Comparison of ENCODE assay signal across 2 cellular contexts in genomic region chr2:79596403-79596802, GRCh38.
TF ChIP-seq lines count a peak whose summit lies in the region.

No MANE protein-coding gene starts in this region.

TF ChIP-seq in GM23338, 12 proteins besides CTCF, POLR2A, EP300 and RAD21 (continued from another document):
- TF ChIP-seq ZNF462 (CRISPR knock-in tag; IDR thresholded peaks at IDR 0.05) (no peak), REST (IDR thresholded peaks at IDR 0.05; ENCODE audit: unreplicated experiment) (no peak), ETS1 (IDR thresholded peaks at IDR 0.05) (no peak), NANOG (IDR thresholded peaks at IDR 0.05; ENCODE audit: borderline replicate concordance) (no peak), EZH2 (IDR thresholded peaks at IDR 0.05; ENCODE audit: low read depth, unreplicated experiment) (no peak)

TF ChIP-seq in WTC11, 78 proteins besides CTCF, POLR2A, EP300 and RAD21 (continued from another document):
- TF ChIP-seq ATF3 (CRISPR knock-in tag; conservative IDR thresholded peaks at IDR 0.05) (no peak), MYBL2 (CRISPR knock-in tag; IDR thresholded peaks at IDR 0.05) (no peak), SMAD4 (CRISPR knock-in tag; IDR thresholded peaks at IDR 0.05) (no peak), JUN (CRISPR knock-in tag; IDR thresholded peaks at IDR 0.05) (no peak), JAZF1 (CRISPR knock-in tag; IDR thresholded peaks at IDR 0.05) (no peak), OVOL2 (CRISPR knock-in tag; IDR thresholded peaks at IDR 0.05; ENCODE audit: borderline replicate concordance) (no peak), ZNF512 (CRISPR knock-in tag; IDR thresholded peaks at IDR 0.05; ENCODE audit: borderline replicate concordance) (no peak), NFYB (CRISPR knock-in tag; conservative IDR thresholded peaks at IDR 0.05; ENCODE audit: low read depth) (no peak), ZNF423 (CRISPR knock-in tag; IDR thresholded peaks at IDR 0.05) (no peak), KAT7 (CRISPR knock-in tag; IDR thresholded peaks at IDR 0.05; ENCODE audit: borderline replicate concordance) (no peak), TCF7 (CRISPR knock-in tag; IDR thresholded peaks at IDR 0.05; ENCODE audit: low read depth) (no peak), ZNF396 (CRISPR knock-in tag; IDR thresholded peaks at IDR 0.05; ENCODE audit: borderline replicate concordance) (no peak)
- TF ChIP-seq, protein P1, sequence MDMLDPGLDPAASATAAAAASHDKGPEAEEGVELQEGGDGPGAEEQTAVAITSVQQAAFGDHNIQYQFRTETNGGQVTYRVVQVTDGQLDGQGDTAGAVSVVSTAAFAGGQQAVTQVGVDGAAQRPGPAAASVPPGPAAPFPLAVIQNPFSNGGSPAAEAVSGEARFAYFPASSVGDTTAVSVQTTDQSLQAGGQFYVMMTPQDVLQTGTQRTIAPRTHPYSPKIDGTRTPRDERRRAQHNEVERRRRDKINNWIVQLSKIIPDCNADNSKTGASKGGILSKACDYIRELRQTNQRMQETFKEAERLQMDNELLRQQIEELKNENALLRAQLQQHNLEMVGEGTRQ (CRISPR knock-in tag; IDR thresholded peaks at IDR 0.05): no peak
- TF ChIP-seq, protein P2, sequence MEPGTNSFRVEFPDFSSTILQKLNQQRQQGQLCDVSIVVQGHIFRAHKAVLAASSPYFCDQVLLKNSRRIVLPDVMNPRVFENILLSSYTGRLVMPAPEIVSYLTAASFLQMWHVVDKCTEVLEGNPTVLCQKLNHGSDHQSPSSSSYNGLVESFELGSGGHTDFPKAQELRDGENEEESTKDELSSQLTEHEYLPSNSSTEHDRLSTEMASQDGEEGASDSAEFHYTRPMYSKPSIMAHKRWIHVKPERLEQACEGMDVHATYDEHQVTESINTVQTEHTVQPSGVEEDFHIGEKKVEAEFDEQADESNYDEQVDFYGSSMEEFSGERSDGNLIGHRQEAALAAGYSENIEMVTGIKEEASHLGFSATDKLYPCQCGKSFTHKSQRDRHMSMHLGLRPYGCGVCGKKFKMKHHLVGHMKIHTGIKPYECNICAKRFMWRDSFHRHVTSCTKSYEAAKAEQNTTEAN (CRISPR knock-in tag; IDR thresholded peaks at IDR 0.05): no peak
- TF ChIP-seq, protein P3, sequence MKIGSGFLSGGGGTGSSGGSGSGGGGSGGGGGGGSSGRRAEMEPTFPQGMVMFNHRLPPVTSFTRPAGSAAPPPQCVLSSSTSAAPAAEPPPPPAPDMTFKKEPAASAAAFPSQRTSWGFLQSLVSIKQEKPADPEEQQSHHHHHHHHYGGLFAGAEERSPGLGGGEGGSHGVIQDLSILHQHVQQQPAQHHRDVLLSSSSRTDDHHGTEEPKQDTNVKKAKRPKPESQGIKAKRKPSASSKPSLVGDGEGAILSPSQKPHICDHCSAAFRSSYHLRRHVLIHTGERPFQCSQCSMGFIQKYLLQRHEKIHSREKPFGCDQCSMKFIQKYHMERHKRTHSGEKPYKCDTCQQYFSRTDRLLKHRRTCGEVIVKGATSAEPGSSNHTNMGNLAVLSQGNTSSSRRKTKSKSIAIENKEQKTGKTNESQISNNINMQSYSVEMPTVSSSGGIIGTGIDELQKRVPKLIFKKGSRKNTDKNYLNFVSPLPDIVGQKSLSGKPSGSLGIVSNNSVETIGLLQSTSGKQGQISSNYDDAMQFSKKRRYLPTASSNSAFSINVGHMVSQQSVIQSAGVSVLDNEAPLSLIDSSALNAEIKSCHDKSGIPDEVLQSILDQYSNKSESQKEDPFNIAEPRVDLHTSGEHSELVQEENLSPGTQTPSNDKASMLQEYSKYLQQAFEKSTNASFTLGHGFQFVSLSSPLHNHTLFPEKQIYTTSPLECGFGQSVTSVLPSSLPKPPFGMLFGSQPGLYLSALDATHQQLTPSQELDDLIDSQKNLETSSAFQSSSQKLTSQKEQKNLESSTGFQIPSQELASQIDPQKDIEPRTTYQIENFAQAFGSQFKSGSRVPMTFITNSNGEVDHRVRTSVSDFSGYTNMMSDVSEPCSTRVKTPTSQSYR (CRISPR knock-in tag; IDR thresholded peaks at IDR 0.05): no peak
- TF ChIP-seq, protein P4, sequence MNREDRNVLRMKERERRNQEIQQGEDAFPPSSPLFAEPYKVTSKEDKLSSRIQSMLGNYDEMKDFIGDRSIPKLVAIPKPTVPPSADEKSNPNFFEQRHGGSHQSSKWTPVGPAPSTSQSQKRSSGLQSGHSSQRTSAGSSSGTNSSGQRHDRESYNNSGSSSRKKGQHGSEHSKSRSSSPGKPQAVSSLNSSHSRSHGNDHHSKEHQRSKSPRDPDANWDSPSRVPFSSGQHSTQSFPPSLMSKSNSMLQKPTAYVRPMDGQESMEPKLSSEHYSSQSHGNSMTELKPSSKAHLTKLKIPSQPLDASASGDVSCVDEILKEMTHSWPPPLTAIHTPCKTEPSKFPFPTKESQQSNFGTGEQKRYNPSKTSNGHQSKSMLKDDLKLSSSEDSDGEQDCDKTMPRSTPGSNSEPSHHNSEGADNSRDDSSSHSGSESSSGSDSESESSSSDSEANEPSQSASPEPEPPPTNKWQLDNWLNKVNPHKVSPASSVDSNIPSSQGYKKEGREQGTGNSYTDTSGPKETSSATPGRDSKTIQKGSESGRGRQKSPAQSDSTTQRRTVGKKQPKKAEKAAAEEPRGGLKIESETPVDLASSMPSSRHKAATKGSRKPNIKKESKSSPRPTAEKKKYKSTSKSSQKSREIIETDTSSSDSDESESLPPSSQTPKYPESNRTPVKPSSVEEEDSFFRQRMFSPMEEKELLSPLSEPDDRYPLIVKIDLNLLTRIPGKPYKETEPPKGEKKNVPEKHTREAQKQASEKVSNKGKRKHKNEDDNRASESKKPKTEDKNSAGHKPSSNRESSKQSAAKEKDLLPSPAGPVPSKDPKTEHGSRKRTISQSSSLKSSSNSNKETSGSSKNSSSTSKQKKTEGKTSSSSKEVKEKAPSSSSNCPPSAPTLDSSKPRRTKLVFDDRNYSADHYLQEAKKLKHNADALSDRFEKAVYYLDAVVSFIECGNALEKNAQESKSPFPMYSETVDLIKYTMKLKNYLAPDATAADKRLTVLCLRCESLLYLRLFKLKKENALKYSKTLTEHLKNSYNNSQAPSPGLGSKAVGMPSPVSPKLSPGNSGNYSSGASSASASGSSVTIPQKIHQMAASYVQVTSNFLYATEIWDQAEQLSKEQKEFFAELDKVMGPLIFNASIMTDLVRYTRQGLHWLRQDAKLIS (CRISPR knock-in tag; IDR thresholded peaks at IDR 0.05; ENCODE audit: borderline replicate concordance): no peak
TF ChIP-seq in WTC11: peak in this region for 0.
